8 cellular contexts compared by ENCODE assay signal in the genomic region with DNA sequence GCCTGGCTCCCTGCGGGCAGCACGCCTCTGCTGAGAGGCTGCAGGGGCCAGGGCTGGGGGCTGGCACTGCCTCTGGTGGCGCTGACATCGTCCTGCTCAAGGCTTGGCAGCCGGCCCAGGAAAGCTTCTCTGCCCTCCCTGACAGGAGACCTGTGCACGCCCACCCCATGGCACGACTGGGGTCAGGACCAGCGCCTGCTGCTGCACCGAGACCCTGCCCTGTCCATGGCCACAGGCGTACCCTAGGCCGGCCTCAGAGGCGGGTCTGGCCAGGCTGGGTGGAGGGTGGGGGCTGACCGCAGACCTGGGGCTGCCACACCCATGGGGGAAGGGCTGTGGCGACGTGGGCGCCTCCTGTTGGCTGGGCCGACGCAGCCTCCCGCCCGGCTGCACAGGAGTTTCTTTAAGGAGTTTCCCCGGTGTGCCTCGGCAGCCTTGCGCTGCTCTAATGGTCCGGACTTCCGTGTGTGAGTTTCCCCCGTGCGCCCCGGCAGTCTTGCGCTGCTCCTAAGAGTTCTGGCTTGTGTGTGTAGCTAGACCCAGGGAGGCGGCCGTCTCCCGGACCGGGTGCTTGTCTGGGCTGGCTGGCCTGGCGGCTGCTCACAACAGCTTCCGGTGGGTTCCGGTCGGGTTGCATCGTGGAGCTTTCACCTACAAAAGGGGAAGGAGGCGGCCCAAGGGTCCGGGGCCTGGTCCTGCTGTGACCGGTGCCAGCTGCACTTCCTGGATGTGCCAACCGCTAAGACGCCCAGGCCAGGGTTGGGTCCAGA. TPM values are rescaled to one million over a fixed set of nuclear protein-coding genes. Genes with fewer than 3 reads are reported as not detected.
DNase-seq lines count a peak whose midpoint lies in the region; ATAC-seq and TF ChIP-seq lines count a peak whose summit lies in the region.

No MANE protein-coding gene starts in this region.

- H3K27ac ChIP-seq in C4-2B (peak overlapping the region; percentile 78), HUES6 (ENCODE audit: low read depth, low read length) (peak overlapping the region; percentile 34; the same call in 1 of the 2 replicates)

- peaks cover 12% of the 10 kb centered on the region; the same call in 1 of the 2 replicates for H3K4me1 ChIP-seq in HUES6 (ENCODE audit: control insufficient read depth, insufficient read depth, low read length)

- H3K27me3 Mint-ChIP-seq in immature natural killer cell (ENCODE audit: low read depth in 3 of 3), result peaks cover 26 to 32% (median 32%) of the 10 kb centered on the region in 3 donors

- no peaks in the 10 kb centered on the region for H3K9me3 ChIP-seq in HUES6 (ENCODE audit: control insufficient read depth, insufficient read depth, low read depth, low read length)

- DNase-seq in GM19240 (ENCODE audit: insufficient read length, low spot score), result peak; percentile 80
- DNase-seq in T-helper 9 cell, result peak; percentile 69
- peak; percentile 79 for DNase-seq in astrocyte of the hippocampus (ENCODE audit: low read depth, low spot score)
- peak; percentile 81 to 85 (median 84) for DNase-seq in immature natural killer cell
- peak in 3 of 4 experiments; percentile 47 to 62 (median 61) for DNase-seq in stimulated activated CD4-positive, alpha-beta T cell treated with anti-CD3 and anti-CD28 coated beads, Interleukin-1b, Interleukin-23, amount 100 ng/mL, for 24 hours (ENCODE audit: low read depth in 4 of 4, low spot score in 1 of 4)

- no peaks in the 10 kb centered on the region for H3K9me3 Mint-ChIP-seq in immature natural killer cell

- no peak; the same call in 1 of the 2 replicates for TF ChIP-seq CTCF in C4-2B (conservative IDR thresholded peaks at IDR 0.05)

- peaks cover 22% of the 10 kb centered on the region for H3K36me3 ChIP-seq in HUES6 (ENCODE audit: control insufficient read depth, insufficient read depth, low read length)

- peak overlapping the region; percentile 58 for H3K4me3 ChIP-seq in HUES6 (ENCODE audit: low read depth, low read length)

- peaks cover 48 to 57% of the 10 kb centered on the region in 2 donors for H3K4me1 Mint-ChIP-seq in immature natural killer cell

- ATAC-seq in HG03025 (IDR thresholded peaks at IDR 0.05; ENCODE audit: low FRiP score, unreplicated experiment), result no peak

- peak overlapping the region; percentile 99 to 100 (median 100) for H3K27ac Mint-ChIP-seq in immature natural killer cell

- H3K36me3 Mint-ChIP-seq in immature natural killer cell, result no peaks in the 10 kb centered on the region

- peak overlapping the region; percentile 81 to 91 (median 89) for H3K4me3 Mint-ChIP-seq in immature natural killer cell

- H3K27me3 ChIP-seq in HUES6 (ENCODE audit: control insufficient read depth, insufficient read depth, low read length), result no peaks in the 10 kb centered on the region

- H3K9ac ChIP-seq in HUES6 (ENCODE audit: low read length), result peak overlapping the region; percentile 67

RNA-seq across cellular contexts. Expression of gene TRABD, which starts 4.7 kb away (rescaled TPM):
- polyA plus RNA-seq in immature natural killer cell, result 10 to 100 TPM; 33.2 to 63.5 (median 35.3) TPM

RNA-seq across cellular contexts. Expression of gene SELENOO, which starts 10.4 kb away (rescaled TPM):
- polyA plus RNA-seq in immature natural killer cell, result 1 to 10 TPM; 2.6 to 5.7 (median 3.6) TPM

RNA-seq across cellular contexts. Expression of gene PANX2, which starts 19.8 kb away (rescaled TPM):
- polyA plus RNA-seq in immature natural killer cell, result under 1 TPM in 1 of 3 donors, not detected in 2; 0.07 TPM

RNA-seq across cellular contexts. Expression of gene TUBGCP6, which starts 54.5 kb away (rescaled TPM):
- polyA plus RNA-seq in immature natural killer cell, result 10 to 100 TPM in 2 of 3 donors, 1 to 10 TPM in 1; 5.2 to 18.0 (median 12.4) TPM
